Comparison of ENCODE assay signal across 15 cellular contexts in the genomic region with DNA sequence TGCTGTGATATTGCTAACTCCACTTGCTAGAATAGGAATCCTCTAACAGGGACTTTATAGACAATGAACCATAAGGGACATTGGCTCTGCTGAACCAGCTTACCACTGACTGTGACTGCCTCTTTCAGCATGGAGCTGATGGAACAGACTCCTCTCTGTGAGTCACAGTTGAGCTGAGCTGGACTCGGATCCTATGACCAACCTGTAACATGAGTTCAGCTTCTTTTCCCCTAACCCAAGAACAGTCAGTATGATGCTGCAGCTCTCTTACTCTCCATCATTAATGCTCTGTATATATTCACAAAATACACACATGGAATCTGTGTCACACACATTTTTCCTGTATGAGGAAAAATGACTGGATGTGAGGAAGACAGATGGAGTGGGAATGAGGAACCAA.
DNase-seq lines count a peak whose midpoint lies in the region; ATAC-seq and TF ChIP-seq lines count a peak whose summit lies in the region.
"Had no signal": no experiment of that assay in that cellular context is flagged by ENCODE, and none has a peak within 500 bp of the region (broad histone marks: within the 10 kb centered on the region; RNA-seq: fewer than 3 reads in every experiment).

No MANE protein-coding gene starts in this region.

- no peaks in the 10 kb centered on the region for H3K9me3 ChIP-seq in adrenal gland (replicated peaks in 1 of 3)
- H3K9me3 ChIP-seq: mucosa of descending colon, right lobe of liver, upper lobe of right lung had no signal

- no peak for ATAC-seq in activated T-cell treated with anti-CD3 and anti-CD28 coated beads, Interleukin-2, amount 50 U/mL, for 72 hours (replicated peaks in 1 of 2)
- ATAC-seq: mucosa of descending colon, right lobe of liver, upper lobe of right lung had no signal

- no peaks in the 10 kb centered on the region for H3K9me3 Mint-ChIP-seq in activated T-cell treated with anti-CD3 and anti-CD28 coated beads, Interleukin-2, amount 50 U/mL, for 72 hours

- DNase-seq in AG09309 (ENCODE audit: low read depth) (peak; percentile 51), M059J (ENCODE audit: low read depth) (peak; percentile 88), choroid plexus epithelial cell (ENCODE audit: low read depth) (peak; percentile 90), kidney glomerular epithelial cell (lab: John Stamatoyannopoulos, UW) (peak; percentile 13), COR-L47 (lab: John Stamatoyannopoulos, UW) (no peak), medulla oblongata (ENCODE audit: extremely low spot score) (no peak), adrenal gland (no peak)
- no peak for DNase-seq in activated T-cell treated with anti-CD3 and anti-CD28 coated beads, Interleukin-2, amount 50 U/mL, for 72 hours
- DNase-seq: activated T-cell treated with anti-CD3 and anti-CD28 coated beads, Interleukin-2, amount 50 U/mL, for 48 hours; CD4-positive, alpha-beta memory T cell; mucosa of descending colon; NCI-H526 treated with DMSO at 0.1 percent for 48 hours; right lobe of liver; upper lobe of right lung had no signal

- intact Hi-C loops in adrenal gland (cut with DNase I), result no loop called here

- H3K4me3 Mint-ChIP-seq in activated T-cell treated with anti-CD3 and anti-CD28 coated beads, Interleukin-2, amount 50 U/mL, for 72 hours, result no peak overlapping the region
- H3K4me3 Mint-ChIP-seq: CD4-positive, alpha-beta memory T cell; central memory CD8-positive, alpha-beta T cell had no signal

- H3K27me3 Mint-ChIP-seq in activated T-cell treated with anti-CD3 and anti-CD28 coated beads, Interleukin-2, amount 50 U/mL, for 72 hours (ENCODE audit: low read depth), result peaks cover 37% of the 10 kb centered on the region
- H3K27me3 Mint-ChIP-seq: central memory CD8-positive, alpha-beta T cell had no signal

- no peaks in the 10 kb centered on the region for H3K36me3 ChIP-seq in adrenal gland (replicated peaks in 1 of 2)
- H3K36me3 ChIP-seq: right lobe of liver, upper lobe of right lung had no signal

- H3K4me1 Mint-ChIP-seq in activated T-cell treated with anti-CD3 and anti-CD28 coated beads, Interleukin-2, amount 50 U/mL, for 72 hours (ENCODE audit: low read depth), result peaks cover 6% of the 10 kb centered on the region
- H3K4me1 Mint-ChIP-seq: CD4-positive, alpha-beta memory T cell; central memory CD8-positive, alpha-beta T cell had no signal

- TF ChIP-seq CTCF in AG09309 (IDR thresholded peaks at IDR 0.05; ENCODE audit: control insufficient read depth, insufficient read depth, low read depth, low read length, missing control alignments) (no peak), choroid plexus epithelial cell (conservative IDR thresholded peaks at IDR 0.05; ENCODE audit: low read depth, low read length) (no peak), adrenal gland (IDR thresholded peaks at IDR 0.05) (no peak)

- no peaks in the 10 kb centered on the region for H3K27me3 ChIP-seq in adrenal gland
- H3K27me3 ChIP-seq: right lobe of liver, upper lobe of right lung had no signal

- WGBS in adrenal gland, 4 donors, result 77 to 100% (median 87%) methylated on average over 1 of the region's 1 CpG

- no peak overlapping the region for H3K4me3 ChIP-seq in AG09309 (ENCODE audit: control insufficient read depth, low read depth, low read length)
- H3K4me3 ChIP-seq in choroid plexus epithelial cell (ENCODE audit: low read depth, low read length), result no peak overlapping the region
- no peak overlapping the region for H3K4me3 ChIP-seq in adrenal gland
- H3K4me3 ChIP-seq: mucosa of descending colon, right lobe of liver, upper lobe of right lung had no signal

- H3K4me1 ChIP-seq in adrenal gland (replicated peaks in 1 of 2), result peaks cover 0 to 2% of the 10 kb centered on the region in 2 donors
- H3K4me1 ChIP-seq: right lobe of liver had no signal

- H3K36me3 Mint-ChIP-seq in activated T-cell treated with anti-CD3 and anti-CD28 coated beads, Interleukin-2, amount 50 U/mL, for 72 hours (ENCODE audit: insufficient read depth in 2 of 2), result no peaks in the 10 kb centered on the region
- H3K36me3 Mint-ChIP-seq: CD4-positive, alpha-beta memory T cell had no signal

- H3K27ac Mint-ChIP-seq in activated T-cell treated with anti-CD3 and anti-CD28 coated beads, Interleukin-2, amount 50 U/mL, for 72 hours, result no peak overlapping the region
- H3K27ac Mint-ChIP-seq: CD4-positive, alpha-beta memory T cell had no signal

- no peak for TF ChIP-seq POLR2A in adrenal gland (IDR thresholded peaks at IDR 0.05)

- H3K27ac ChIP-seq in adrenal gland, result peak overlapping the region in 1 of 5 donors; percentile 87
- H3K27ac ChIP-seq: upper lobe of right lung had no signal

Comparison
In these comparisons a context has a peak if more than half of its experiments do, and no peak if none do; other contexts are left out.
1. DNase-seq: peak in AG09309 (single experiment), M059J (single experiment), choroid plexus epithelial cell (single experiment) and kidney glomerular epithelial cell (single experiment); none in COR-L47 (single experiment), medulla oblongata (single experiment), activated T-cell treated with anti-CD3 and anti-CD28 coated beads, Interleukin-2, amount 50 U/mL, for 72 hours (0 of 2) and adrenal gland (0 of 7).